ENCODE assay signal across 21 cellular contexts in the genomic region with DNA sequence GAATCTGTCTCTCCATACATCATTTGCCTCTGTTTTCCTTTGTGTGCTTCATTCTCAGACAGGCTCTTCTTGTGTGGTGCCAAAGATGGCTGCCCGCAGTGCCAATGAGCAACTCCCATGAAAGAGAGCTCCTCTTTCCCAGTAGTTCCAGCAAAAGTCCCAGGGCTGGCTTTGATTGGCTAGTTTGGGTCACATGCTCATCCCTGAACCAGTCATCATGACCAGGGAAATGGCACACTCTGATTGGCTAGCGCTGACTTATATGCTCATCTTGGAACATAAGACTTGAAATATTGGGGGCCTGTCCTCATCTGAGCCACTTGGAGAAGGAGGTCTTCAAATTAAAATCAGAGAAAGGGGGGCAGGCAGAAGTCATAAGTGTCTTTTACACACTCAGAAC.
"Had no signal": no experiment of that assay in that cellular context is flagged by ENCODE, and none has a peak within 500 bp of the region (broad histone marks: within the 10 kb centered on the region; RNA-seq: fewer than 3 reads in every experiment).

No MANE protein-coding gene starts in this region.

- H3K4me3 ChIP-seq: colonic mucosa, heart left ventricle, sigmoid colon, skin epidermis, stomach had no signal

- FAIRE-seq: endothelial cell of umbilical vein, urothelium cell line had no signal

- H3K36me3 ChIP-seq: colonic mucosa, heart left ventricle, neutrophil, sigmoid colon, stomach had no signal

- H3K27ac ChIP-seq: colonic mucosa, heart left ventricle, neutrophil, sigmoid colon, skin epidermis, stomach had no signal

- H3K9me3 ChIP-seq: colonic mucosa, heart left ventricle, neutrophil, sigmoid colon had no signal

- DNase-seq: colonic mucosa; dermis blood vessel endothelial cell; endodermal cell; erythroblast; foreskin melanocyte; heart left ventricle; hippocampal formation; islet precursor cell; mammary epithelial cell; naive thymus-derived CD4-positive, alpha-beta T cell; sigmoid colon; stimulated activated CD4-positive, alpha-beta T cell treated with anti-CD3 and anti-CD28 coated beads, Interleukin-2, amount 100 ng/mL, for 24 hours; stimulated activated naive CD4-positive, alpha-beta T cell; stomach; substantia nigra; trophoblast cell had no signal

- H3K27me3 ChIP-seq: colonic mucosa, heart left ventricle, neutrophil, sigmoid colon had no signal

- ATAC-seq: heart left ventricle; left lobe of liver; naive thymus-derived CD4-positive, alpha-beta T cell had no signal

- H3K4me1 ChIP-seq: colonic mucosa, sigmoid colon had no signal
